In genomic region chr1:222634180-222635013, GRCh38 we compare ENCODE assay signal across 1 cellular context.
A peak's percentile ranks its signal among the peaks of the same experiment; 100 is the strongest.
TF ChIP-seq lines count a peak whose summit lies in the region.

No MANE protein-coding gene starts in this region.

TF ChIP-seq in HepG2, 621 proteins besides CTCF, POLR2A, EP300 and RAD21 (continued from another document):
- no peak for TF ChIP-seq PREB (CRISPR knock-in tag; IDR thresholded peaks at IDR 0.05)
- 0 out of 2 replicates have a peak, but pooled peaks have one; percentile 19 for TF ChIP-seq ELF3 (CRISPR knock-in tag; IDR thresholded peaks at IDR 0.05)
- TF ChIP-seq GATAD2A (CRISPR knock-in tag; IDR thresholded peaks at IDR 0.05) = peak; percentile 45; the same call in 1 of the 2 replicates
- peak; percentile 18; the same call in 1 of the 2 replicates for TF ChIP-seq ARID3A (IDR thresholded peaks at IDR 0.05; ENCODE audit: low read depth, low read length)
- TF ChIP-seq KLF16 (CRISPR knock-in tag; IDR thresholded peaks at IDR 0.05) = 0 out of 4 replicates have a peak, but pooled peaks of 1 of the 2 experiments have one; percentile 27
- TF ChIP-seq DRAP1 (CRISPR knock-in tag; IDR thresholded peaks at IDR 0.05) = 0 out of 2 replicates have a peak, but pooled peaks have one; percentile 40
- TF ChIP-seq JARID2 (CRISPR knock-in tag; IDR thresholded peaks at IDR 0.05; ENCODE audit: insufficient replicate concordance) = no peak
- 0 out of 2 replicates have a peak, but pooled peaks have one; percentile 39 for TF ChIP-seq ERF (CRISPR knock-in tag; IDR thresholded peaks at IDR 0.05)
- TF ChIP-seq STAG1 (CRISPR knock-in tag; IDR thresholded peaks at IDR 0.05) = peak; percentile 76
- TF ChIP-seq MED1 (CRISPR knock-in tag; IDR thresholded peaks at IDR 0.05) = 0 out of 2 replicates have a peak, but pooled peaks have one; percentile 18
- peak in 1 of 2 experiments; percentile 33; a peak in 1 of 4 replicates for TF ChIP-seq HMGXB4 (CRISPR knock-in tag; IDR thresholded peaks at IDR 0.05; ENCODE audit: borderline replicate concordance in 1 of 2, low read depth in 1 of 2)
- 0 out of 2 replicates have a peak, but pooled peaks have one; percentile 35 for TF ChIP-seq IRF2 (CRISPR knock-in tag; IDR thresholded peaks at IDR 0.05)
- TF ChIP-seq SMC3 (IDR thresholded peaks at IDR 0.05; ENCODE audit: low read length) = peak; percentile 84
- no peak for TF ChIP-seq ZSCAN20 (CRISPR knock-in tag; IDR thresholded peaks at IDR 0.05; ENCODE audit: borderline replicate concordance)
